Comparison of ENCODE assay signal across 30 cellular contexts in genomic region chr2:205141381-205141780, GRCh38.
"Had no signal": no experiment of that assay in that cellular context is flagged by ENCODE, and none has a peak within 500 bp of the region (broad histone marks: within the 10 kb centered on the region; RNA-seq: fewer than 3 reads in every experiment).

No MANE protein-coding gene starts in this region.

- H3K36me3 ChIP-seq: adrenal gland, breast epithelium, cardiac muscle cell, colonic mucosa had no signal

- DNase-seq: activated CD4-positive, alpha-beta memory T cell treated with anti-CD3 and anti-CD28 coated beads for 36 hours; activated CD4-positive, alpha-beta T cell treated with anti-CD3 and anti-CD28 coated beads for 36 hours; activated CD4-positive, alpha-beta T cell treated with anti-CD3 and anti-CD28 coated beads, Interleukin-2, amount 10 ng/mL, durations not matched to agents 24 days and 14 days; activated CD4-positive, CD25-positive, alpha-beta regulatory T cell; activated CD4-positive, CD25-positive, alpha-beta regulatory T cell treated with anti-CD3 and anti-CD28 coated beads, Interleukin-2, amount 50 U/mL, for 72 hours; activated CD8-positive, alpha-beta memory T cell treated with anti-CD3 and anti-CD28 coated beads, Interleukin-2, amount 10 ng/mL, durations not matched to agents 7 days and 5 days; activated CD8-positive, alpha-beta memory T cell treated with anti-CD3 and anti-CD28 coated beads, Interleukin-2, amount 50 U/mL, for 4 hours; activated CD8-positive, alpha-beta T cell treated with anti-CD3 and anti-CD28 coated beads, Interleukin-2, amount 10 ng/mL, durations not matched to agents 7 days and 5 days; activated effector memory CD4-positive, alpha-beta T cell treated with anti-CD3 and anti-CD28 coated beads, Interleukin-2, amount 50 U/mL, for 16 hours; activated naive CD4-positive, alpha-beta T cell treated with anti-CD3 and anti-CD28 coated beads for 36 hours; activated naive CD8-positive, alpha-beta T cell treated with anti-CD3 and anti-CD28 coated beads for 36 hours; activated naive CD8-positive, alpha-beta T cell treated with anti-CD3 and anti-CD28 coated beads, Interleukin-2, amount 50 U/mL, for 24 hours; activated T-cell treated with anti-CD3 and anti-CD28 coated beads, Interleukin-2, amount 50 U/mL, for 1 hour; activated T-cell treated with anti-CD3 and anti-CD28 coated beads, Interleukin-2, amount 50 U/mL, for 48 hours; adrenal gland; amygdala; aorta; body of pancreas; central memory CD4-positive, alpha-beta T cell; cerebellar nuclear complex; colonic mucosa; effector CD4-positive, alpha-beta T cell; effector memory CD8-positive, alpha-beta T cell; foreskin fibroblast; head of caudate nucleus; T-helper 2 cell had no signal

- H3K4me3 ChIP-seq: adrenal gland, body of pancreas, breast epithelium, cardiac muscle cell, colonic mucosa had no signal

- H3K4me1 ChIP-seq: breast epithelium, colonic mucosa had no signal

- H3K9me3 ChIP-seq: adrenal gland, body of pancreas, breast epithelium, colonic mucosa had no signal

- H3K27me3 ChIP-seq: adrenal gland, body of pancreas, breast epithelium, cardiac muscle cell, colonic mucosa had no signal

- FAIRE-seq: endometrium, frontal cortex had no signal

- H3K27ac ChIP-seq: adrenal gland, body of pancreas, breast epithelium, cardiac muscle cell, colonic mucosa had no signal
